ENCODE assay signal across 2 cellular contexts in genomic region chr14:74413622-74414021, GRCh38.
TF ChIP-seq lines count a peak whose summit lies in the region.

No MANE protein-coding gene starts in this region.

TF ChIP-seq in GM23338, 12 proteins besides CTCF, POLR2A, EP300 and RAD21 (continued from another document):
- TF ChIP-seq, protein P1, sequence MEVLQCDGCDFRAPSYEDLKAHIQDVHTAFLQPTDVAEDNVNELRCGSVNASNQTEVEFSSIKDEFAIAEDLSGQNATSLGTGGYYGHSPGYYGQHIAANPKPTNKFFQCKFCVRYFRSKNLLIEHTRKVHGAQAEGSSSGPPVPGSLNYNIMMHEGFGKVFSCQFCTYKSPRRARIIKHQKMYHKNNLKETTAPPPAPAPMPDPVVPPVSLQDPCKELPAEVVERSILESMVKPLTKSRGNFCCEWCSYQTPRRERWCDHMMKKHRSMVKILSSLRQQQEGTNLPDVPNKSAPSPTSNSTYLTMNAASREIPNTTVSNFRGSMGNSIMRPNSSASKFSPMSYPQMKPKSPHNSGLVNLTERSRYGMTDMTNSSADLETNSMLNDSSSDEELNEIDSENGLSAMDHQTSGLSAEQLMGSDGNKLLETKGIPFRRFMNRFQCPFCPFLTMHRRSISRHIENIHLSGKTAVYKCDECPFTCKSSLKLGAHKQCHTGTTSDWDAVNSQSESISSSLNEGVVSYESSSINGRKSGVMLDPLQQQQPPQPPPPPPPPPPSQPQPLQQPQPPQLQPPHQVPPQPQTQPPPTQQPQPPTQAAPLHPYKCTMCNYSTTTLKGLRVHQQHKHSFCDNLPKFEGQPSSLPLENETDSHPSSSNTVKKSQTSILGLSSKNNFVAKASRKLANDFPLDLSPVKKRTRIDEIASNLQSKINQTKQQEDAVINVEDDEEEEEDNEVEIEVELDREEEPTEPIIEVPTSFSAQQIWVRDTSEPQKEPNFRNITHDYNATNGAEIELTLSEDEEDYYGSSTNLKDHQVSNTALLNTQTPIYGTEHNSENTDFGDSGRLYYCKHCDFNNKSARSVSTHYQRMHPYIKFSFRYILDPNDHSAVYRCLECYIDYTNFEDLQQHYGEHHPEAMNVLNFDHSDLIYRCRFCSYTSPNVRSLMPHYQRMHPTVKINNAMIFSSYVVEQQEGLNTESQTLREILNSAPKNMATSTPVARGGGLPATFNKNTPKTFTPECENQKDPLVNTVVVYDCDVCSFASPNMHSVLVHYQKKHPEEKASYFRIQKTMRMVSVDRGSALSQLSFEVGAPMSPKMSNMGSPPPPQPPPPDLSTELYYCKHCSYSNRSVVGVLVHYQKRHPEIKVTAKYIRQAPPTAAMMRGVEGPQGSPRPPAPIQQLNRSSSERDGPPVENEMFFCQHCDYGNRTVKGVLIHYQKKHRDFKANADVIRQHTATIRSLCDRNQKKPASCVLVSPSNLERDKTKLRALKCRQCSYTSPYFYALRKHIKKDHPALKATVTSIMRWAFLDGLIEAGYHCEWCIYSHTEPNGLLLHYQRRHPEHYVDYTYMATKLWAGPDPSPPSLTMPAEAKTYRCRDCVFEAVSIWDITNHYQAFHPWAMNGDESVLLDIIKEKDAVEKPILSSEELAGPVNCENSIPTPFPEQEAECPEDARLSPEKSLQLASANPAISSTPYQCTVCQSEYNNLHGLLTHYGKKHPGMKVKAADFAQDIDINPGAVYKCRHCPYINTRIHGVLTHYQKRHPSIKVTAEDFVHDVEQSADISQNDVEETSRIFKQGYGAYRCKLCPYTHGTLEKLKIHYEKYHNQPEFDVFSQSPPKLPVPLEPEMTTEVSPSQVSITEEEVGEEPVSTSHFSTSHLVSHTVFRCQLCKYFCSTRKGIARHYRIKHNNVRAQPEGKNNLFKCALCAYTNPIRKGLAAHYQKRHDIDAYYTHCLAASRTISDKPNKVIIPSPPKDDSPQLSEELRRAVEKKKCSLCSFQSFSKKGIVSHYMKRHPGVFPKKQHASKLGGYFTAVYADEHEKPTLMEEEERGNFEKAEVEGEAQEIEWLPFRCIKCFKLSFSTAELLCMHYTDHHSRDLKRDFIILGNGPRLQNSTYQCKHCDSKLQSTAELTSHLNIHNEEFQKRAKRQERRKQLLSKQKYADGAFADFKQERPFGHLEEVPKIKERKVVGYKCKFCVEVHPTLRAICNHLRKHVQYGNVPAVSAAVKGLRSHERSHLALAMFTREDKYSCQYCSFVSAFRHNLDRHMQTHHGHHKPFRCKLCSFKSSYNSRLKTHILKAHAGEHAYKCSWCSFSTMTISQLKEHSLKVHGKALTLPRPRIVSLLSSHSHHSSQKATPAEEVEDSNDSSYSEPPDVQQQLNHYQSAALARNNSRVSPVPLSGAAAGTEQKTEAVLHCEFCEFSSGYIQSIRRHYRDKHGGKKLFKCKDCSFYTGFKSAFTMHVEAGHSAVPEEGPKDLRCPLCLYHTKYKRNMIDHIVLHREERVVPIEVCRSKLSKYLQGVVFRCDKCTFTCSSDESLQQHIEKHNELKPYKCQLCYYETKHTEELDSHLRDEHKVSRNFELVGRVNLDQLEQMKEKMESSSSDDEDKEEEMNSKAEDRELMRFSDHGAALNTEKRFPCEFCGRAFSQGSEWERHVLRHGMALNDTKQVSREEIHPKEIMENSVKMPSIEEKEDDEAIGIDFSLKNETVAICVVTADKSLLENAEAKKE (CRISPR knock-in tag; IDR thresholded peaks at IDR 0.05): no peak
- TF ChIP-seq EZH2phosphoT487 (IDR thresholded peaks at IDR 0.05; ENCODE audit: unreplicated experiment): no peak
- no peak for TF ChIP-seq STAT1 (IDR thresholded peaks at IDR 0.05; ENCODE audit: unreplicated experiment)
- TF ChIP-seq ZNF114 (CRISPR knock-in tag; IDR thresholded peaks at IDR 0.05): no peak
- no peak for TF ChIP-seq ETS1 (IDR thresholded peaks at IDR 0.05)
- no peak for TF ChIP-seq REST (IDR thresholded peaks at IDR 0.05; ENCODE audit: unreplicated experiment)
- no peak for TF ChIP-seq POLR2AphosphoS5 (IDR thresholded peaks at IDR 0.05; ENCODE audit: low read depth)
- TF ChIP-seq JUNB (IDR thresholded peaks at IDR 0.05; ENCODE audit: unreplicated experiment): no peak
- no peak for TF ChIP-seq ZNF331 (CRISPR knock-in tag; IDR thresholded peaks at IDR 0.05; ENCODE audit: low read depth)

TF ChIP-seq in IMR-90, 13 proteins besides CTCF, POLR2A, EP300 and RAD21 (continued from another document):
- TF ChIP-seq ELK1 (IDR thresholded peaks at IDR 0.05; ENCODE audit: borderline replicate concordance, low read depth, low read length) (no peak), BHLHE40 (IDR thresholded peaks at IDR 0.05; ENCODE audit: low read depth, low read length) (no peak), CEBPB (IDR thresholded peaks at IDR 0.05; ENCODE audit: low read depth, low read length) (no peak), MXI1 (IDR thresholded peaks at IDR 0.05; ENCODE audit: borderline replicate concordance, low read depth, low read length) (no peak), RCOR1 (IDR thresholded peaks at IDR 0.05; ENCODE audit: insufficient replicate concordance, low read length) (no peak)
- TF ChIP-seq, protein P2, sequence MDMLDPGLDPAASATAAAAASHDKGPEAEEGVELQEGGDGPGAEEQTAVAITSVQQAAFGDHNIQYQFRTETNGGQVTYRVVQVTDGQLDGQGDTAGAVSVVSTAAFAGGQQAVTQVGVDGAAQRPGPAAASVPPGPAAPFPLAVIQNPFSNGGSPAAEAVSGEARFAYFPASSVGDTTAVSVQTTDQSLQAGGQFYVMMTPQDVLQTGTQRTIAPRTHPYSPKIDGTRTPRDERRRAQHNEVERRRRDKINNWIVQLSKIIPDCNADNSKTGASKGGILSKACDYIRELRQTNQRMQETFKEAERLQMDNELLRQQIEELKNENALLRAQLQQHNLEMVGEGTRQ (IDR thresholded peaks at IDR 0.05; ENCODE audit: low read depth, low read length): no peak
